8 cellular contexts compared by ENCODE assay signal in genomic region chr15:40282144-40282869, GRCh38. TPM values are rescaled to one million over a fixed set of nuclear protein-coding genes. Genes with fewer than 3 reads are reported as not detected.
DNase-seq lines count a peak whose midpoint lies in the region; ATAC-seq, FAIRE-seq and TF ChIP-seq lines count a peak whose summit lies in the region.

No MANE protein-coding gene starts in this region.

- H3K4ac ChIP-seq in H9 (ENCODE audit: low read depth, low read length): no peak overlapping the region

- H3K27me3 ChIP-seq in BLaER1 treated with 17β-estradiol and CSF1 and Interleukin-3, amounts not matched to agents 10 nM and 100 nM: peaks cover 45 to 80% (median 65%) of the 10 kb centered on the region in 11 experiments
- H3K27me3 ChIP-seq in H9 (ENCODE audit: insufficient read depth, low read length): peaks cover 37% of the 10 kb centered on the region; the same call in 1 of the 2 replicates
- H3K27me3 ChIP-seq in right atrium auricular region: peaks cover 0 to 11% of the 10 kb centered on the region in 2 donors
- H3K27me3 ChIP-seq in skeletal muscle satellite cell (ENCODE audit: control insufficient read depth, insufficient read depth, low read length): peaks cover 79% of the 10 kb centered on the region

- DNase-seq in H9 (peak; percentile 74), RPMI8226 (peak; percentile 74), right atrium auricular region (ENCODE audit: low spot score) (no peak), urothelium cell line (ENCODE audit: low spot score) (no peak)
- DNase-seq in activated naive CD4-positive, alpha-beta T cell treated with anti-CD3 and anti-CD28 coated beads, Interleukin-2, amount 50 U/mL, for 16 hours: peak; percentile 50

- no peak overlapping the region for H2AK5ac ChIP-seq in H9 (ENCODE audit: insufficient read length, low read length)

- peaks cover 0 to 58% (median 16%) of the 10 kb centered on the region in 11 experiments; a peak in 15 of 22 replicates for H4K20me1 ChIP-seq in BLaER1 treated with 17β-estradiol and CSF1 and Interleukin-3, amounts not matched to agents 10 nM and 100 nM
- H4K20me1 ChIP-seq in H9 (ENCODE audit: control insufficient read depth, insufficient read depth, insufficient read length): no peaks in the 10 kb centered on the region

- H3K23me2 ChIP-seq in H9 (ENCODE audit: insufficient read length, low read depth, low read length, poor library complexity, severe bottlenecking): peaks cover 10% of the 10 kb centered on the region

- peak overlapping the region; percentile 50 to 73 for H3K4me3 Mint-ChIP-seq in H9

- no peak overlapping the region for H3K56ac ChIP-seq in H9 (ENCODE audit: insufficient read length, low read depth, low read length)

- H3K27ac ChIP-seq in BLaER1 treated with 17β-estradiol and CSF1 and Interleukin-3, amounts not matched to agents 10 nM and 100 nM: no peak overlapping the region
- H3K27ac ChIP-seq in H9 (ENCODE audit: insufficient read length, low read depth, low read length): no peak overlapping the region
- H3K27ac ChIP-seq in right atrium auricular region: no peak overlapping the region

- H3K9me3 Mint-ChIP-seq in H9: no peaks in the 10 kb centered on the region; a peak in 1 of 5 replicates

- WGBS in H9 (ENCODE audit: extremely low coverage, insufficient read length, low lambda C conversion rate): no CpG with 5 or more reads among the region's 93 CpGs

- peaks cover 38 to 66% of the 10 kb centered on the region in 2 experiments for H3K4me1 Mint-ChIP-seq in H9

- H4K91ac ChIP-seq in H9 (ENCODE audit: insufficient read length, low read depth, low read length): no peak overlapping the region

- no peak overlapping the region for H2BK20ac ChIP-seq in H9 (ENCODE audit: low read depth, low read length, poor library complexity, severe bottlenecking)

- H3K4me1 ChIP-seq in BLaER1 treated with 17β-estradiol and CSF1 and Interleukin-3, amounts not matched to agents 10 nM and 100 nM: peaks cover 46 to 90% (median 75%) of the 10 kb centered on the region in 10 experiments
- H3K4me1 ChIP-seq in H9 (ENCODE audit: insufficient read depth, low read length) (peaks cover 3% of the 10 kb centered on the region; the same call in 1 of the 2 replicates), right atrium auricular region (peaks cover 0 to 56% of the 10 kb centered on the region in 2 donors), skeletal muscle satellite cell (ENCODE audit: control insufficient read depth, insufficient read depth, low read length) (peaks cover 22% of the 10 kb centered on the region)

- H3K9ac ChIP-seq in BLaER1 treated with 17β-estradiol and CSF1 and Interleukin-3, amounts not matched to agents 10 nM and 100 nM: peak overlapping the region; percentile 32 to 74 (median 61); a peak in 21 of 22 replicates
- H3K9ac ChIP-seq in H9 (ENCODE audit: extremely low read depth, insufficient read length, low read length) (no peak overlapping the region), skeletal muscle satellite cell (ENCODE audit: low read depth, low read length) (no peak overlapping the region)

- no peaks in the 10 kb centered on the region; a peak in 2 of 7 replicates for H3K36me3 Mint-ChIP-seq in H9 (ENCODE audit: insufficient read depth in 1 of 3, low read depth in 3 of 3)

- no peak for ATAC-seq in HG03439 (IDR thresholded peaks at IDR 0.05; ENCODE audit: unreplicated experiment)

- no peak overlapping the region for H2BK5ac ChIP-seq in H9 (ENCODE audit: insufficient read length, low read length)

- H3K14ac ChIP-seq in H9 (ENCODE audit: insufficient read depth, low read length): no peak overlapping the region

- TF ChIP-seq CTCF in H9 (conservative IDR thresholded peaks at IDR 0.05): peak; percentile 70
- TF ChIP-seq CTCF in right atrium auricular region (IDR thresholded peaks at IDR 0.05): peak; percentile 50 to 69

- H2BK12ac ChIP-seq in H9 (ENCODE audit: insufficient read length, low read depth, low read length): no peak overlapping the region

- no peak overlapping the region for H3K23ac ChIP-seq in H9 (ENCODE audit: insufficient read length, low read depth, low read length)

- H2BK120ac ChIP-seq in H9 (ENCODE audit: low read depth, low read length, poor library complexity, severe bottlenecking): no peak overlapping the region

- no peak overlapping the region for H3K27ac Mint-ChIP-seq in H9

- peak overlapping the region; percentile 79 to 100 (median 99) for H3K4me2 ChIP-seq in BLaER1 treated with 17β-estradiol and CSF1 and Interleukin-3, amounts not matched to agents 10 nM and 100 nM
- H3K4me2 ChIP-seq in H9 (ENCODE audit: insufficient read depth, insufficient read length, low read length): peak overlapping the region; percentile 41
- H3K4me2 ChIP-seq in skeletal muscle satellite cell (ENCODE audit: low read length): peak overlapping the region; percentile 86

- no peaks in the 10 kb centered on the region for H3K79me1 ChIP-seq in H9 (ENCODE audit: insufficient read depth, low read depth, low read length, poor library complexity, severe bottlenecking)

- no peak overlapping the region for H3T11ph ChIP-seq in H9 (ENCODE audit: low read length)

- H4K8ac ChIP-seq in H9 (replicated peaks; ENCODE audit: insufficient read length, low read depth, low read length): no peak overlapping the region

- peak overlapping the region; percentile 56 to 73 (median 62) for H3K4me3 ChIP-seq in BLaER1 treated with 17β-estradiol and CSF1 and Interleukin-3, amounts not matched to agents 10 nM and 100 nM
- H3K4me3 ChIP-seq in right atrium auricular region: peak overlapping the region; percentile 29 to 53
- H3K4me3 ChIP-seq in skeletal muscle satellite cell (ENCODE audit: low read length): peak overlapping the region; percentile 54

- H3K9me3 ChIP-seq in BLaER1 treated with 17β-estradiol and CSF1 and Interleukin-3, amounts not matched to agents 10 nM and 100 nM (replicated peaks in 1 of 11): no peaks in the 10 kb centered on the region
- no peaks in the 10 kb centered on the region for H3K9me3 ChIP-seq in H9 (ENCODE audit: control insufficient read depth, low read depth, low read length)
- no peaks in the 10 kb centered on the region for H3K9me3 ChIP-seq in right atrium auricular region
- H3K9me3 ChIP-seq in skeletal muscle satellite cell (replicated peaks; ENCODE audit: low read length): no peaks in the 10 kb centered on the region

- no peak overlapping the region for H4K5ac ChIP-seq in H9 (ENCODE audit: insufficient read length, low read depth, low read length)

- no peak for FAIRE-seq in urothelium cell line (lab: Jason Lieb, UNC)

- peaks cover 0 to 17% (median 0%) of the 10 kb centered on the region in 11 experiments; a peak in 10 of 22 replicates for H3K36me3 ChIP-seq in BLaER1 treated with 17β-estradiol and CSF1 and Interleukin-3, amounts not matched to agents 10 nM and 100 nM
- H3K36me3 ChIP-seq in right atrium auricular region (no peaks in the 10 kb centered on the region), skeletal muscle satellite cell (ENCODE audit: insufficient read depth, low read length) (no peaks in the 10 kb centered on the region)

- no peaks in the 10 kb centered on the region for H3K79me2 ChIP-seq in H9 (ENCODE audit: insufficient read depth, low read length)

- H2BK15ac ChIP-seq in H9 (ENCODE audit: low read depth, low read length): no peak overlapping the region

- H3K27me3 Mint-ChIP-seq in H9 (ENCODE audit: low read depth): peaks cover 89% of the 10 kb centered on the region

- H2AFZ ChIP-seq in H9 (ENCODE audit: low read length): no peak overlapping the region

- H3K18ac ChIP-seq in H9 (ENCODE audit: insufficient read length, low read depth, low read length): no peak overlapping the region

RNA-seq across cellular contexts. Expression of gene ANKRD63, which starts 0.6 kb away (rescaled TPM):
- total RNA-seq in H9 (2021) (0.26 and 0.46 TPM in 2 replicates), right atrium auricular region (1 to 10 TPM in 1 of 2 donors, under 1 TPM in 1; 0.44 to 1.3 TPM)
- total RNA-seq in skeletal muscle satellite cell (2012; rRNA removed): not detected in 2 replicates

RNA-seq across cellular contexts. Expression of gene PLCB2, which starts 25.4 kb away (rescaled TPM):
- total RNA-seq in H9 (2021) (5.7 and 7.4 TPM in 2 replicates), right atrium auricular region (1 to 10 TPM; 1.9 to 8.4 TPM)
- total RNA-seq in skeletal muscle satellite cell (2012; rRNA removed): 0.22 and 0.76 TPM in 2 replicates

RNA-seq across cellular contexts. Expression of gene INAFM2, which starts 41.2 kb away (rescaled TPM):
- total RNA-seq in H9 (2021) (23.1 and 25.4 TPM in 2 replicates), right atrium auricular region (10 to 100 TPM; 45.5 to 48.9 TPM)
- total RNA-seq in skeletal muscle satellite cell (2012; rRNA removed): 7.1 and 11.6 TPM in 2 replicates

RNA-seq across cellular contexts. Expression of gene PAK6, which starts 43.4 kb away (rescaled TPM):
- 7.0 and 7.4 TPM in 2 replicates for total RNA-seq in H9 (2021)
- total RNA-seq in right atrium auricular region: 10 to 100 TPM; 15.3 to 32.5 TPM
- total RNA-seq in skeletal muscle satellite cell (2012; rRNA removed): under 0.01 TPM in 1 of 2 replicates, not detected in the other

RNA-seq across cellular contexts. Expression of gene CCDC9B, which starts 58.4 kb away (rescaled TPM):
- total RNA-seq in H9 (2021) (0.48 and 0.50 TPM in 2 replicates), right atrium auricular region (10 to 100 TPM; 31.8 to 32.2 TPM)
- total RNA-seq in skeletal muscle satellite cell (2012; rRNA removed): 3.1 and 8.6 TPM in 2 replicates

Comparison
In these comparisons a context has a peak if more than half of its experiments do, and no peak if none do; other contexts are left out.
1. H3K4me2 ChIP-seq: peak in every context shown above with its lines; median percentile 99 in BLaER1 treated with 17β-estradiol and CSF1 and Interleukin-3, amounts not matched to agents 10 nM and 100 nM; 86 in skeletal muscle satellite cell; 41 in H9.
2. H3K9ac ChIP-seq: peak in BLaER1 treated with 17β-estradiol and CSF1 and Interleukin-3, amounts not matched to agents 10 nM and 100 nM (11 of 11); none in H9 (single experiment) and skeletal muscle satellite cell (single experiment).
3. DNase-seq: peak in H9 (single experiment), RPMI8226 (single experiment) and activated naive CD4-positive, alpha-beta T cell treated with anti-CD3 and anti-CD28 coated beads, Interleukin-2, amount 50 U/mL, for 16 hours (single experiment); none in right atrium auricular region (single experiment) and urothelium cell line (single experiment).
4. Peak in every context shown above with its lines, with median percentiles within 50 percentile points of each other: H3K4me3 ChIP-seq.